1 cellular context compared by ENCODE assay signal in genomic region chr14:32083789-32084188, GRCh38.
TF ChIP-seq lines count a peak whose summit lies in the region.

No MANE protein-coding gene starts in this region.

TF ChIP-seq in A549, 52 proteins besides CTCF, POLR2A, EP300 and RAD21 (continued from another document):
- TF ChIP-seq PHF8 (IDR thresholded peaks at IDR 0.05; ENCODE audit: borderline replicate concordance, low read depth) (no peak), SREBF2 (IDR thresholded peaks at IDR 0.05) (no peak), NPAS2 (CRISPR knock-in tag; IDR thresholded peaks at IDR 0.05; ENCODE audit: borderline replicate concordance) (no peak), E2F6 (IDR thresholded peaks at IDR 0.05; ENCODE audit: borderline replicate concordance, low read depth) (no peak), FOSL2 (IDR thresholded peaks at IDR 0.05) (no peak), FOSL2 (CRISPR knock-in tag; IDR thresholded peaks at IDR 0.05) (no peak), ELK1 (IDR thresholded peaks at IDR 0.05; ENCODE audit: low read depth, low read length) (no peak)
- TF ChIP-seq, protein P1, sequence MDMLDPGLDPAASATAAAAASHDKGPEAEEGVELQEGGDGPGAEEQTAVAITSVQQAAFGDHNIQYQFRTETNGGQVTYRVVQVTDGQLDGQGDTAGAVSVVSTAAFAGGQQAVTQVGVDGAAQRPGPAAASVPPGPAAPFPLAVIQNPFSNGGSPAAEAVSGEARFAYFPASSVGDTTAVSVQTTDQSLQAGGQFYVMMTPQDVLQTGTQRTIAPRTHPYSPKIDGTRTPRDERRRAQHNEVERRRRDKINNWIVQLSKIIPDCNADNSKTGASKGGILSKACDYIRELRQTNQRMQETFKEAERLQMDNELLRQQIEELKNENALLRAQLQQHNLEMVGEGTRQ (IDR thresholded peaks at IDR 0.05), result no peak
